In genomic region chr10:106942035-106942662, GRCh38 we compare ENCODE assay signal across 25 cellular contexts.
DNase-seq lines count a peak whose midpoint lies in the region; ATAC-seq, FAIRE-seq and TF ChIP-seq lines count a peak whose summit lies in the region.
"Had no signal": no experiment of that assay in that cellular context is flagged by ENCODE, and none has a peak within 500 bp of the region (broad histone marks: within the 10 kb centered on the region; RNA-seq: fewer than 3 reads in every experiment).

No MANE protein-coding gene starts in this region.

- POLR2A ChIA-PET in MCF 10A (lab: Yijun Ruan, JAX) (interaction anchor here (0.6 to 1.2 kb wide), 2 partner anchors 14 to 17 kb away, joined by 3 read pairs; no protein-coding TSS in a partner anchor), K562 (lab: Yijun Ruan, JAX) (interaction anchor here (0.6 to 0.7 kb wide), 2 partner anchors 17 to 77 kb away, joined by 3 to 4 read pairs; no protein-coding TSS in a partner anchor)

- no peaks in the 10 kb centered on the region for H4K20me1 ChIP-seq in K562 (replicated peaks; ENCODE audit: control insufficient read depth, insufficient read depth, low read length)
- no peaks in the 10 kb centered on the region for H4K20me1 ChIP-seq in smooth muscle cell (ENCODE audit: low read depth)

- TF ChIP-seq CTCF in MCF 10A (IDR thresholded peaks at IDR 0.05; ENCODE audit: unreplicated experiment): no peak
- no peak for TF ChIP-seq CTCF in breast epithelium (IDR thresholded peaks at IDR 0.05)
- TF ChIP-seq CTCF in K562 (IDR thresholded peaks at IDR 0.05 in 2 of 3, conservative IDR thresholded peaks at IDR 0.05 in 1 of 3; ENCODE audit: insufficient read depth in 2 of 3, low read depth in 1 of 3, low read length in 3 of 3): no peak
- TF ChIP-seq CTCF in upper lobe of right lung (IDR thresholded peaks at IDR 0.05): no peak
- TF ChIP-seq CTCF in smooth muscle cell (IDR thresholded peaks at IDR 0.05; ENCODE audit: borderline replicate concordance, insufficient read depth, poor library complexity, severe bottlenecking): no peak

- no peak for TF ChIP-seq RAD21 in K562 (CRISPR knock-in tag; conservative IDR thresholded peaks at IDR 0.05 in 1 of 2, IDR thresholded peaks at IDR 0.05 in 1 of 2)

- H3K4me1 Mint-ChIP-seq in MCF 10A (ENCODE audit: insufficient read depth, unreplicated experiment): no peaks in the 10 kb centered on the region
- H3K4me1 Mint-ChIP-seq: central memory CD8-positive, alpha-beta T cell; immature natural killer cell had no signal

- H3K36me3 Mint-ChIP-seq in MCF 10A (ENCODE audit: insufficient read depth, unreplicated experiment): no peaks in the 10 kb centered on the region
- H3K36me3 Mint-ChIP-seq: immature natural killer cell had no signal

- H3K4me3 ChIP-seq in breast epithelium: no peak overlapping the region
- no peak overlapping the region; the same call in 1 of the 2 replicates for H3K4me3 ChIP-seq in K562
- no peak overlapping the region for H3K4me3 ChIP-seq in upper lobe of right lung
- no peak overlapping the region for H3K4me3 ChIP-seq in smooth muscle cell
- H3K4me3 ChIP-seq: dorsolateral prefrontal cortex, neural progenitor cell had no signal

- intact Hi-C loops in MCF 10A (cut with micrococcal nuclease) (no loop called here), breast epithelium (cut with DNase I; ENCODE audit: low total_unique reads) (no loop called here), K562 (cut with micrococcal nuclease) (no loop called here), upper lobe of right lung (cut with DNase I) (no loop called here)

- H3K4me2 ChIP-seq in K562 (ENCODE audit: insufficient read depth, low read length): peak overlapping the region; percentile 64
- H3K4me2 ChIP-seq in smooth muscle cell: no peak overlapping the region
- H3K4me2 ChIP-seq: neural progenitor cell had no signal

- in situ Hi-C loops in K562 (cut with MboI): no loop called here

- H3K4me3 Mint-ChIP-seq in MCF 10A (ENCODE audit: unreplicated experiment): no peak overlapping the region
- H3K4me3 Mint-ChIP-seq: B cell; central memory CD8-positive, alpha-beta T cell; immature natural killer cell; neural progenitor cell had no signal

- H3K9ac ChIP-seq in K562 (ENCODE audit: insufficient read depth in 1 of 2, low read depth in 2 of 2, low read length in 2 of 2): peak overlapping the region; percentile 19 to 56; a peak in 3 of 4 replicates
- H3K9ac ChIP-seq in smooth muscle cell (ENCODE audit: low read depth): no peak overlapping the region
- H3K9ac ChIP-seq: neural progenitor cell had no signal

- TF ChIP-seq EP300 in K562 (IDR thresholded peaks at IDR 0.05; ENCODE audit: low read length): peak; percentile 62; the same call in 1 of the 2 replicates

- TF ChIP-seq POLR2A in breast epithelium (IDR thresholded peaks at IDR 0.05) (no peak), K562 (conservative IDR thresholded peaks at IDR 0.05) (0 out of 2 replicates have a peak, but pooled peaks have one; percentile 29)

- H3F3A ChIP-seq in smooth muscle cell (ENCODE audit: low read depth): no peaks in the 10 kb centered on the region

- H3K79me2 ChIP-seq in K562 (ENCODE audit: control insufficient read depth, insufficient read depth, low read length) (no peaks in the 10 kb centered on the region), smooth muscle cell (ENCODE audit: low read depth) (no peaks in the 10 kb centered on the region)

- no peaks in the 10 kb centered on the region for H3K27me3 ChIP-seq in breast epithelium
- H3K27me3 ChIP-seq in K562 (ENCODE audit: control insufficient read depth in 2 of 2, insufficient read depth in 2 of 2, low read length in 2 of 2): no peaks in the 10 kb centered on the region
- no peaks in the 10 kb centered on the region for H3K27me3 ChIP-seq in upper lobe of right lung
- H3K27me3 ChIP-seq in smooth muscle cell (ENCODE audit: low read depth): no peaks in the 10 kb centered on the region
- H3K27me3 ChIP-seq: dorsolateral prefrontal cortex, neural progenitor cell had no signal

- H3K9me1 ChIP-seq in K562 (ENCODE audit: control insufficient read depth, insufficient read depth, low read length): no peaks in the 10 kb centered on the region

- H2AFZ ChIP-seq in K562 (ENCODE audit: low read depth, low read length) (peak overlapping the region; percentile 83), smooth muscle cell (ENCODE audit: low read depth) (no peak overlapping the region)
- H2AFZ ChIP-seq: neural progenitor cell had no signal

- no TSS peak for BruUV-seq in MCF 10A (replicated peaks; lab: Mats Ljungman, UMichigan)
- no TSS peak for BruUV-seq in K562 (replicated peaks; lab: Mats Ljungman, UMichigan)

- H3K27ac Mint-ChIP-seq in MCF 10A (ENCODE audit: low read depth, unreplicated experiment): no peak overlapping the region
- H3K27ac Mint-ChIP-seq: B cell, immature natural killer cell, neural progenitor cell, progenitor cell of endocrine pancreas had no signal

- WGBS in K562 (ENCODE audit: insufficient coverage, low coverage, missing lambda C conversion rate): 7% methylated on average over 4 of the region's 4 CpGs
- WGBS in smooth muscle cell (ENCODE audit: low lambda C conversion rate): 96% methylated on average over 4 of the region's 4 CpGs

- ATAC-seq in K562 (peak; percentile 99), left lobe of liver (peak; percentile 23), upper lobe of right lung (peak; percentile 82)
- ATAC-seq in activated CD4-positive, CD25-positive, alpha-beta regulatory T cell treated with anti-CD3 and anti-CD28 coated beads, Interleukin-2, amount 50 U/mL, for 24 hours: no peak

- FAIRE-seq in K562 (lab: Jason Lieb, UNC): peak; percentile 98
- FAIRE-seq: A204.1, D721Med, endothelial cell of umbilical vein, H1, small intestine had no signal

- H3K27ac ChIP-seq in breast epithelium (no peak overlapping the region), K562 (ENCODE audit: extremely low read depth, low read depth, low read length) (peak overlapping the region; percentile 85), upper lobe of right lung (no peak overlapping the region), smooth muscle cell (ENCODE audit: low read depth) (no peak overlapping the region)
- H3K27ac ChIP-seq: dorsolateral prefrontal cortex, neural progenitor cell had no signal

- DNase-seq in MCF 10A (ENCODE audit: unreplicated experiment) (peak; percentile 50), breast epithelium (ENCODE audit: low spot score in 2 of 2) (no peak), K562 (ENCODE audit: extremely low read depth in 1 of 4, low spot score in 3 of 4) (peak; percentile 47 to 87 (median 65)), left lobe of liver (ENCODE audit: low spot score) (no peak), upper lobe of right lung (no peak), smooth muscle cell (lab: John Stamatoyannopoulos, UW; ENCODE audit: unreplicated experiment) (no peak), NCI-H446 (lab: John Stamatoyannopoulos, UW) (no peak)
- DNase-seq: activated naive CD4-positive, alpha-beta T cell treated with Interleukin-2 at 50 U/mL for 16 hours; activated T-cell treated with anti-CD3 and anti-CD28 coated beads, Interleukin-2, amount 50 U/mL, for 48 hours; dorsolateral prefrontal cortex; immature natural killer cell; NCI-H1417 treated with DMSO at 0.1 percent for 48 hours; NCI-H524 treated with DMSO at 0.1 percent for 48 hours; small intestine; stimulated activated CD4-positive, alpha-beta T cell treated with anti-CD3 and anti-CD28 coated beads, Interleukin-4, amount 100 ng/mL, for 1 hour; stimulated activated naive CD4-positive, alpha-beta T cell treated with Interleukin-2 at 50 U/mL for 16 hours had no signal

- H3K9me3 Mint-ChIP-seq in MCF 10A (ENCODE audit: unreplicated experiment): no peaks in the 10 kb centered on the region
- H3K9me3 Mint-ChIP-seq: immature natural killer cell had no signal

- CTCF ChIA-PET in MCF 10A (lab: Yijun Ruan, JAX) (interaction anchor here (1.1 kb wide), 1 partner anchor 468 kb away, joined by 3 read pairs; no protein-coding TSS in a partner anchor), K562 (lab: Yijun Ruan, JAX; ENCODE audit: low intra/inter-chr PET ratio) (no interaction called here)

- no peaks in the 10 kb centered on the region for H3K36me3 ChIP-seq in breast epithelium
- no peaks in the 10 kb centered on the region for H3K36me3 ChIP-seq in K562 (ENCODE audit: control insufficient read depth, insufficient read depth, low read length)
- H3K36me3 ChIP-seq in upper lobe of right lung: no peaks in the 10 kb centered on the region
- H3K36me3 ChIP-seq in smooth muscle cell (ENCODE audit: low read depth): no peaks in the 10 kb centered on the region
- H3K36me3 ChIP-seq: neural progenitor cell had no signal

- H3K27me3 Mint-ChIP-seq in MCF 10A (ENCODE audit: insufficient read depth, unreplicated experiment): no peaks in the 10 kb centered on the region
- H3K27me3 Mint-ChIP-seq: B cell; central memory CD8-positive, alpha-beta T cell; progenitor cell of endocrine pancreas had no signal

- H3K4me1 ChIP-seq in breast epithelium: no peaks in the 10 kb centered on the region
- peaks cover 11 to 25% of the 10 kb centered on the region in 2 experiments; a peak in 4 of 5 replicates for H3K4me1 ChIP-seq in K562 (replicated peaks in 1 of 2; ENCODE audit: control insufficient read depth in 2 of 2, insufficient read depth in 2 of 2, low read length in 2 of 2)
- H3K4me1 ChIP-seq in upper lobe of right lung: peaks cover 5% of the 10 kb centered on the region
- H3K4me1 ChIP-seq in smooth muscle cell (ENCODE audit: low read depth): peaks cover 9% of the 10 kb centered on the region

- H3K9me3 ChIP-seq in breast epithelium (no peaks in the 10 kb centered on the region), K562 (replicated peaks; ENCODE audit: control insufficient read depth, insufficient read depth, low read depth, low read length) (no peaks in the 10 kb centered on the region), upper lobe of right lung (no peaks in the 10 kb centered on the region), smooth muscle cell (replicated peaks; ENCODE audit: low read depth) (no peaks in the 10 kb centered on the region)

TF ChIP-seq in K562, 482 proteins besides CTCF, POLR2A, EP300 and RAD21 (continues in another document):
- no peak for TF ChIP-seq PHB (CRISPR knock-in tag; IDR thresholded peaks at IDR 0.05)
- no peak for TF ChIP-seq STAT5B (CRISPR knock-in tag; IDR thresholded peaks at IDR 0.05)
- TF ChIP-seq SMARCE1 (IDR thresholded peaks at IDR 0.05): peak; percentile 54; the same call in 1 of the 2 replicates
- 0 out of 4 replicates have a peak, but pooled peaks of 1 of the 2 experiments have one; percentile 22 for TF ChIP-seq MNT (conservative IDR thresholded peaks at IDR 0.05)

Comparison
In these comparisons a context has a peak if more than half of its experiments do, and no peak if none do; other contexts are left out.
1. DNase-seq: peak in MCF 10A (single experiment) and K562 (4 of 4); none in breast epithelium (0 of 2), left lobe of liver (single experiment), upper lobe of right lung (single experiment), smooth muscle cell (single experiment) and NCI-H446 (0 of 2).
2. ATAC-seq: peak in K562 (single experiment), left lobe of liver (single experiment) and upper lobe of right lung (single experiment); none in activated CD4-positive, CD25-positive, alpha-beta regulatory T cell treated with anti-CD3 and anti-CD28 coated beads, Interleukin-2, amount 50 U/mL, for 24 hours (0 of 2).